ENCODE assay signal across 1 cellular context in genomic region chr11:75562048-75562835, GRCh38.
TF ChIP-seq lines count a peak whose summit lies in the region.

TSS of gene SERPINH1 (plus strand) at chr11:75562253. CDS start at chr11:75566350, 4,097 bp downstream.

TF ChIP-seq in HepG2, 621 proteins besides CTCF, POLR2A, EP300 and RAD21 (continued from another document and continues in another):
- TF ChIP-seq MTERF4 (CRISPR knock-in tag; IDR thresholded peaks at IDR 0.05) (no peak), DPF2 (CRISPR knock-in tag; IDR thresholded peaks at IDR 0.05; ENCODE audit: borderline replicate concordance, low read depth) (no peak), REXO4 (CRISPR knock-in tag; IDR thresholded peaks at IDR 0.05; ENCODE audit: borderline replicate concordance) (no peak; the same call in 1 of the 2 replicates), EED (CRISPR knock-in tag; IDR thresholded peaks at IDR 0.05) (no peak), POLR2AphosphoS2 (IDR thresholded peaks at IDR 0.05; ENCODE audit: low read depth, low read length) (no peak), ZNF724P (CRISPR knock-in tag; IDR thresholded peaks at IDR 0.05; ENCODE audit: borderline replicate concordance) (no peak), RCOR2 (CRISPR knock-in tag; IDR thresholded peaks at IDR 0.05) (no peak), MYC (CRISPR knock-in tag; IDR thresholded peaks at IDR 0.05; ENCODE audit: borderline replicate concordance) (no peak; the same call in 1 of the 2 replicates), ZNF609 (CRISPR knock-in tag; IDR thresholded peaks at IDR 0.05; ENCODE audit: borderline replicate concordance) (no peak), CENPT (CRISPR knock-in tag; IDR thresholded peaks at IDR 0.05; ENCODE audit: low read depth) (no peak), ZGPAT (CRISPR knock-in tag; IDR thresholded peaks at IDR 0.05) (no peak), ZNF326 (CRISPR knock-in tag; IDR thresholded peaks at IDR 0.05; ENCODE audit: borderline replicate concordance) (no peak), ZNF713 (CRISPR knock-in tag; IDR thresholded peaks at IDR 0.05) (no peak), WIZ (CRISPR knock-in tag; IDR thresholded peaks at IDR 0.05) (no peak), ELF4 (CRISPR knock-in tag; IDR thresholded peaks at IDR 0.05; ENCODE audit: borderline replicate concordance) (no peak), HOXA3 (CRISPR knock-in tag; IDR thresholded peaks at IDR 0.05) (peak; percentile 50; the same call in 1 of the 2 replicates), ZNF280B (CRISPR knock-in tag; IDR thresholded peaks at IDR 0.05; ENCODE audit: borderline replicate concordance) (0 out of 2 replicates have a peak, but pooled peaks have one; percentile 15), FOSL1 (CRISPR knock-in tag; IDR thresholded peaks at IDR 0.05; ENCODE audit: borderline replicate concordance) (no peak), ZNF382 (CRISPR knock-in tag; IDR thresholded peaks at IDR 0.05; ENCODE audit: borderline replicate concordance) (no peak), RORA (CRISPR knock-in tag; IDR thresholded peaks at IDR 0.05) (no peak), ZNF687 (CRISPR knock-in tag; IDR thresholded peaks at IDR 0.05) (peak; percentile 85), ETV5 (CRISPR knock-in tag; IDR thresholded peaks at IDR 0.05; ENCODE audit: borderline replicate concordance) (peak; percentile 91), PREB (CRISPR knock-in tag; IDR thresholded peaks at IDR 0.05) (no peak), MTF2 (CRISPR knock-in tag; IDR thresholded peaks at IDR 0.05; ENCODE audit: borderline replicate concordance) (no peak), SALL1 (CRISPR knock-in tag; IDR thresholded peaks at IDR 0.05) (no peak; the same call in none of the 2 replicates), SOX5 (CRISPR knock-in tag; IDR thresholded peaks at IDR 0.05; ENCODE audit: borderline replicate concordance) (no peak), CEBPG (CRISPR knock-in tag; IDR thresholded peaks at IDR 0.05) (0 out of 2 replicates have a peak, but pooled peaks have one; percentile 6), MATR3 (CRISPR knock-in tag; IDR thresholded peaks at IDR 0.05) (no peak), YEATS4 (CRISPR knock-in tag; IDR thresholded peaks at IDR 0.05; ENCODE audit: borderline replicate concordance) (peak; percentile 64; the same call in 1 of the 2 replicates), ZSCAN5A (CRISPR knock-in tag; IDR thresholded peaks at IDR 0.05; ENCODE audit: borderline replicate concordance) (no peak; the same call in 1 of the 2 replicates), GATAD2A (CRISPR knock-in tag; IDR thresholded peaks at IDR 0.05) (no peak; the same call in 1 of the 2 replicates), HCFC1 (IDR thresholded peaks at IDR 0.05; ENCODE audit: low read depth, low read length) (no peak), GLI4 (CRISPR knock-in tag; IDR thresholded peaks at IDR 0.05; ENCODE audit: borderline replicate concordance) (no peak), PLSCR1 (CRISPR knock-in tag; IDR thresholded peaks at IDR 0.05; ENCODE audit: borderline replicate concordance) (no peak), ZNF644 (CRISPR knock-in tag; IDR thresholded peaks at IDR 0.05; ENCODE audit: low read depth) (no peak), NR1H2 (CRISPR knock-in tag; IDR thresholded peaks at IDR 0.05; ENCODE audit: borderline replicate concordance, low read depth) (no peak), MEIS2 (CRISPR knock-in tag; IDR thresholded peaks at IDR 0.05) (no peak), TEAD3 (CRISPR knock-in tag; optimal IDR thresholded peaks at IDR 0.05; ENCODE audit: borderline replicate concordance) (peak; percentile 32), ZNF10 (CRISPR knock-in tag; IDR thresholded peaks at IDR 0.05; ENCODE audit: borderline replicate concordance, low read depth) (no peak), TCF12 (IDR thresholded peaks at IDR 0.05) (no peak), TCF12 (CRISPR knock-in tag; IDR thresholded peaks at IDR 0.05) (no peak), NPAS2 (CRISPR knock-in tag; IDR thresholded peaks at IDR 0.05; ENCODE audit: borderline replicate concordance) (no peak), SP140L (CRISPR knock-in tag; IDR thresholded peaks at IDR 0.05; ENCODE audit: borderline replicate concordance) (no peak), ZNF563 (CRISPR knock-in tag; IDR thresholded peaks at IDR 0.05) (peak; percentile 42; the same call in 1 of the 2 replicates), REL (CRISPR knock-in tag; conservative IDR thresholded peaks at IDR 0.05) (no peak), ATF4 (CRISPR knock-in tag; IDR thresholded peaks at IDR 0.05) (no peak), CENPX (CRISPR knock-in tag; IDR thresholded peaks at IDR 0.05) (no peak)
